Comparison of ENCODE assay signal across 11 cellular contexts in genomic region chr2:127407091-127407490, GRCh38. TPM values are rescaled to one million over a fixed set of nuclear protein-coding genes. Genes with fewer than 3 reads are reported as not detected.
A peak's percentile ranks its signal among the peaks of the same experiment; 100 is the strongest.
DNase-seq lines count a peak whose midpoint lies in the region; ATAC-seq lines count a peak whose summit lies in the region.
"Had no signal": no experiment of that assay in that cellular context is flagged by ENCODE, and none has a peak within 500 bp of the region (broad histone marks: within the 10 kb centered on the region; RNA-seq: fewer than 3 reads in every experiment).

No MANE protein-coding gene starts in this region.

- ATAC-seq in T-helper 17 cell: no peak
- ATAC-seq in GM19035 (IDR thresholded peaks at IDR 0.05; ENCODE audit: unreplicated experiment): no peak

- H3K4me1 Mint-ChIP-seq in T-helper 17 cell: peaks cover 12% of the 10 kb centered on the region
- H3K4me1 Mint-ChIP-seq in immature natural killer cell: peaks cover 5% of the 10 kb centered on the region in 2 donors

- no peaks in the 10 kb centered on the region for H3K9me3 Mint-ChIP-seq in immature natural killer cell

- H3K9me3 ChIP-seq in T-helper 17 cell (ENCODE audit: control insufficient read depth, low read length, poor library complexity, severe bottlenecking): no peaks in the 10 kb centered on the region

- H3K4me3 Mint-ChIP-seq in T-helper 17 cell (peak overlapping the region; percentile 82), immature natural killer cell (peak overlapping the region; percentile 63 to 74 (median 70))

- peak overlapping the region; percentile 51 for H3K27ac Mint-ChIP-seq in T-helper 17 cell
- peak overlapping the region in 5 of 6 donors; percentile 6 to 79 (median 73) for H3K27ac Mint-ChIP-seq in immature natural killer cell

- DNase-seq in DMS53 (lab: John Stamatoyannopoulos, UW) (peak; percentile 47), DMS53 treated with DMSO at 0.1 percent for 48 hours (lab: John Stamatoyannopoulos, UW; ENCODE audit: unreplicated experiment) (no peak), T-helper 17 cell (no peak), immature natural killer cell (no peak), globus pallidus (ENCODE audit: low spot score) (no peak), cerebellar cortex (ENCODE audit: low spot score) (no peak)
- peak; percentile 19 for DNase-seq in stimulated activated CD8-positive, alpha-beta memory T cell treated with anti-CD3 and anti-CD28 coated beads, Interleukin-4, amount 100 ng/mL, for 48 hours
- DNase-seq: 8988T; activated T-cell treated with anti-CD3 and anti-CD28 coated beads, Interleukin-2, amount 50 U/mL, for 48 hours; occipital lobe had no signal

- H3K27me3 Mint-ChIP-seq in T-helper 17 cell (peaks cover 8% of the 10 kb centered on the region), immature natural killer cell (ENCODE audit: low read depth in 3 of 3) (peaks cover 2 to 21% (median 4%) of the 10 kb centered on the region in 3 donors)

- H3K36me3 Mint-ChIP-seq in T-helper 17 cell (ENCODE audit: low read depth) (no peaks in the 10 kb centered on the region), immature natural killer cell (no peaks in the 10 kb centered on the region)

RNA-seq across cellular contexts. Expression of gene PROC, which starts 11.1 kb away (rescaled TPM):
- not detected for total RNA-seq in T-helper 17 cell
- polyA plus RNA-seq in immature natural killer cell: 1 to 10 TPM in 1 of 3 donors, under 1 TPM in 1, not detected in 1; 0.87 to 1.7 TPM
- total RNA-seq: occipital lobe had no signal

RNA-seq across cellular contexts. Expression of gene MAP3K2, which starts 19.3 kb away (rescaled TPM):
- total RNA-seq in T-helper 17 cell: 100 to 1,000 TPM in 1 of 2 donors, 10 to 100 TPM in 1; 91.0 to 100 TPM
- 10 to 100 TPM; 37.4 to 55.9 (median 41.4) TPM for polyA plus RNA-seq in immature natural killer cell

Comparison
In these comparisons a context has a peak if more than half of its experiments do, and no peak if none do; other contexts are left out.
1. DNase-seq: peak in DMS53 (single experiment) and stimulated activated CD8-positive, alpha-beta memory T cell treated with anti-CD3 and anti-CD28 coated beads, Interleukin-4, amount 100 ng/mL, for 48 hours (single experiment); none in DMS53 treated with DMSO at 0.1 percent for 48 hours (single experiment), T-helper 17 cell (0 of 3), immature natural killer cell (0 of 3), globus pallidus (single experiment) and cerebellar cortex (single experiment).